In genomic region chr2:39140322-39140847, GRCh38 we compare ENCODE assay signal across 1 cellular context.
TF ChIP-seq lines count a peak whose summit lies in the region.

No MANE protein-coding gene starts in this region.

TF ChIP-seq in K562, 482 proteins besides CTCF, POLR2A, EP300 and RAD21:
- peak; percentile 36; the same call in 1 of the 2 replicates for TF ChIP-seq DMBX1 (CRISPR knock-in tag; IDR thresholded peaks at IDR 0.05; ENCODE audit: borderline replicate concordance)
- no peak for TF ChIP-seq BDP1 (IDR thresholded peaks at IDR 0.05; ENCODE audit: insufficient read depth, insufficient read length)
- 0 out of 2 replicates have a peak, but pooled peaks have one; percentile 13 for TF ChIP-seq L3MBTL2 (IDR thresholded peaks at IDR 0.05)
- TF ChIP-seq CEBPB (tag; IDR thresholded peaks at IDR 0.05), result peak; percentile 55
- TF ChIP-seq ZBTB33 (CRISPR knock-in tag; IDR thresholded peaks at IDR 0.05), result 0 out of 2 replicates have a peak, but pooled peaks have one; percentile 24
- TF ChIP-seq E4F1 (CRISPR knock-in tag; IDR thresholded peaks at IDR 0.05; ENCODE audit: borderline replicate concordance), result 0 out of 2 replicates have a peak, but pooled peaks have one; percentile 19
- peak; percentile 39 for TF ChIP-seq ADNP (tag; IDR thresholded peaks at IDR 0.05)
- TF ChIP-seq POLR3A (IDR thresholded peaks at IDR 0.05; ENCODE audit: borderline replicate concordance, extremely low read depth, insufficient read depth, insufficient read length), result no peak
- 0 out of 2 replicates have a peak, but pooled peaks have one; percentile 6 for TF ChIP-seq FOXJ2 (tag; IDR thresholded peaks at IDR 0.05)
- peak; percentile 19 for TF ChIP-seq BRD9 (IDR thresholded peaks at IDR 0.05; ENCODE audit: low read depth, partially characterized antibody)
- TF ChIP-seq ESRRA (IDR thresholded peaks at IDR 0.05; ENCODE audit: borderline replicate concordance, low read depth), result peak; percentile 46; the same call in 1 of the 2 replicates
- TF ChIP-seq RFX1 (IDR thresholded peaks at IDR 0.05), result 0 out of 2 replicates have a peak, but pooled peaks have one; percentile 10
- TF ChIP-seq MECOM (CRISPR knock-in tag; IDR thresholded peaks at IDR 0.05), result 0 out of 2 replicates have a peak, but pooled peaks have one; percentile 7
- TF ChIP-seq ZBTB12 (CRISPR knock-in tag; IDR thresholded peaks at IDR 0.05), result no peak
- 0 out of 2 replicates have a peak, but pooled peaks have one; percentile 48 for TF ChIP-seq POLR2H (tag; IDR thresholded peaks at IDR 0.05; ENCODE audit: low read depth)
- TF ChIP-seq AFF1 (IDR thresholded peaks at IDR 0.05; ENCODE audit: low read depth in 1 of 2, partially characterized antibody in 2 of 2), result no peak
- TF ChIP-seq TBP (optimal IDR thresholded peaks at IDR 0.05; ENCODE audit: low read depth, low read length), result peak; percentile 32
- TF ChIP-seq CXXC5 (CRISPR knock-in tag; IDR thresholded peaks at IDR 0.05), result peak; percentile 14; the same call in 1 of the 2 replicates
- 0 out of 2 replicates have a peak, but pooled peaks have one; percentile 65 for TF ChIP-seq SMAD4 (CRISPR knock-in tag; conservative IDR thresholded peaks at IDR 0.05)
